ENCODE assay signal across 27 cellular contexts in the genomic region with DNA sequence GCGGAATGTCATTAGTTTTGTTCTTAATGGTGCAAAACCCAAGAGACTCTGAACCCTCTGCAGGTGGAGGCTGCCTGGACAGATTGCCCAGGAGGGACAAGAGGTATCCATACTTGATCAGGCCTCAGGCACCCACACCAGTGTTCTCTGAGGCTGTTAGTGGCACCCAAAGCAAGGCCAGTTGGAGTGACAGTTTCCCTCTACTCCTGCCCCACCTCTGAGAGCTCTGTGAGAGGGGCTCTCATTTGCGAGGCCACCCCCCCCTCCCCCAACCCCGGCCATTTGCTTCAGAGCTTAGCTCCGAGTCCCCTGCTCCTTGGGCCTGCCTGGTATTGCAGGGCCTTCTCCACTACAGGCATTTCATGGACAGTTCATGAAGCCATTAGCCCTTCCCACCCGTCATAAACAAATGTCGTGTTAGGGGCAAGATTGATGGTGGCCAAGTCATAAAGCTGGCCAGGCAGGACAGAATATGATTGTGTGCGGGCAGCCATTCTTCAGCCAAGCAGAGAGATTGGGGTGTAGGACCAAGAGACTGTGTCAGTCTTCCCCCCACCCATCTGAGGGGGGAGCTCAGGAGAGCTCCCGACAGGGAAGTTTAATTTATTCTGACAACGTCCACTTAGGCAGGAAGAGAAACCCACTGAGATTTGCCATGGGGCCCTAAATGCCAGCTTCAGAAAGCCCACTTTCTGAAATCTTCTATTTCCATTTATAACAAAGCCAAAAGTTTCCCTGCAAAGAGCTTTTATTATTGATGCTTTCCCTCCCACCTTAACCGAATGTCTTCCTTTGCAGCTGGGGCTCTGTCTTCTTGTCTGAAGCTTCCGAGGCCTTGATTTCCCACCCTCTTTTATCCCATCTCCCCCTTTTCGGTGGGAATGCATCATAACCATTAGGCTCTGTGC. TPM values are rescaled to one million over a fixed set of nuclear protein-coding genes. Genes with fewer than 3 reads are reported as not detected.
DNase-seq lines count a peak whose midpoint lies in the region; ATAC-seq and TF ChIP-seq lines count a peak whose summit lies in the region.
"Had no signal": no experiment of that assay in that cellular context is flagged by ENCODE, and none has a peak within 500 bp of the region (broad histone marks: within the 10 kb centered on the region; RNA-seq: fewer than 3 reads in every experiment).

No MANE protein-coding gene starts in this region.

- H3K27me3 ChIP-seq in AG04450 (ENCODE audit: control insufficient read depth, insufficient read depth, low read length) (peaks cover 10% of the 10 kb centered on the region), prostate gland (replicated peaks; ENCODE audit: insufficient read depth) (peaks cover 8% of the 10 kb centered on the region), left ventricle myocardium inferior (ENCODE audit: low read depth) (peaks cover 100% of the 10 kb centered on the region)

- H3K36me3 Mint-ChIP-seq in chondrocyte (ENCODE audit: low read depth), result peaks cover 31% of the 10 kb centered on the region
- H3K36me3 Mint-ChIP-seq: natural killer cell had no signal

- intact Hi-C loops in prostate gland (cut with DNase I), result no loop called here
- intact Hi-C loops in left ventricle myocardium inferior (cut with micrococcal nuclease), result no loop called here
- intact Hi-C loops in left cardiac atrium (cut with DNase I), result no loop called here

- H3K9me3 ChIP-seq in AG04450 (ENCODE audit: control insufficient read depth, insufficient read depth, low read length) (peaks cover 26% of the 10 kb centered on the region), prostate gland (no peaks in the 10 kb centered on the region), left ventricle myocardium inferior (replicated peaks) (no peaks in the 10 kb centered on the region)
- H3K9me3 ChIP-seq: adrenal gland, gastrocnemius medialis had no signal

- H3K4me3 ChIP-seq in AG04450 (ENCODE audit: low read depth, low read length) (no peak overlapping the region), prostate gland (no peak overlapping the region), left ventricle myocardium inferior (no peak overlapping the region)
- H3K4me3 ChIP-seq: adrenal gland, gastrocnemius medialis, GM12878 had no signal

- peak overlapping the region; percentile 83 for H3K27ac Mint-ChIP-seq in chondrocyte (ENCODE audit: unreplicated experiment)
- H3K27ac Mint-ChIP-seq: activated B cell treated with CpG ODN at 0.5 μM for 24 hours; activated CD4-positive, alpha-beta memory T cell treated with anti-CD3 and anti-CD28 coated beads, Interleukin-2, amount 10 ng/mL, durations not matched to agents 7 days and 5 days; natural killer cell had no signal

- POLR2A ChIA-PET in AG04450 (lab: Yijun Ruan, JAX), result interaction anchor here (0.7 kb wide), 1 partner anchor 516 kb away, joined by 3 read pairs; no protein-coding TSS in a partner anchor

- H3K4me1 ChIP-seq in prostate gland (replicated peaks) (no peaks in the 10 kb centered on the region), left ventricle myocardium inferior (peaks cover 46% of the 10 kb centered on the region)

- 79% methylated on average over 12 of the region's 12 CpGs for WGBS in prostate gland

- DNase-seq in AG04450 (ENCODE audit: low read depth, low spot score) (no peak), chondrocyte (ENCODE audit: low spot score) (no peak), kidney glomerular epithelial cell (lab: John Stamatoyannopoulos, UW) (peak; percentile 64), prostate gland (ENCODE audit: low spot score) (no peak), NCI-H1694 treated with DMSO at 0.1 percent for 48 hours (lab: John Stamatoyannopoulos, UW) (no peak), left ventricle myocardium inferior (no peak), left cardiac atrium (no peak)
- DNase-seq: 8988T; activated B cell treated with CpG ODN at 0.5 μM for 24 hours; activated CD4-positive, alpha-beta memory T cell treated with anti-CD3 and anti-CD28 coated beads, Interleukin-2, amount 10 ng/mL, durations not matched to agents 7 days and 5 days; activated naive CD4-positive, alpha-beta T cell; activated T-cell treated with anti-CD3 and anti-CD28 coated beads for 4 hours; adrenal gland; AML-193; CD8-positive, alpha-beta memory T cell; DMS79; gastrocnemius medialis; hippocampal formation; midbrain; MV-4-11; natural killer cell; NCI-H187; substantia nigra; T1000 had no signal

- H3K27ac ChIP-seq in AG04450 (ENCODE audit: low read depth, low read length), result peak overlapping the region; percentile 21
- peak overlapping the region; percentile 59 to 61 for H3K27ac ChIP-seq in prostate gland
- H3K27ac ChIP-seq in left ventricle myocardium inferior (replicated peaks), result no peak overlapping the region
- H3K27ac ChIP-seq: gastrocnemius medialis had no signal

- CTCF ChIA-PET in AG04450 (lab: Charles Lee), result interaction anchor here (0.9 to 1.0 kb wide), 3 partner anchors 14 to 487 kb away, joined by 3 to 5 read pairs (median 3); no protein-coding TSS in a partner anchor

- no peaks in the 10 kb centered on the region for H3K9me3 Mint-ChIP-seq in chondrocyte (ENCODE audit: low read depth)
- H3K9me3 Mint-ChIP-seq: activated B cell treated with CpG ODN at 0.5 μM for 24 hours; activated CD4-positive, alpha-beta memory T cell treated with anti-CD3 and anti-CD28 coated beads, Interleukin-2, amount 10 ng/mL, durations not matched to agents 7 days and 5 days; natural killer cell had no signal

- no peak for TF ChIP-seq CTCF in AG04450 (IDR thresholded peaks at IDR 0.05; ENCODE audit: low read depth, low read length)
- TF ChIP-seq CTCF in chondrocyte (IDR thresholded peaks at IDR 0.05), result no peak
- no peak for TF ChIP-seq CTCF in prostate gland (IDR thresholded peaks at IDR 0.05)
- no peak for TF ChIP-seq CTCF in left ventricle myocardium inferior (IDR thresholded peaks at IDR 0.05; ENCODE audit: borderline replicate concordance)

- H3K27me3 Mint-ChIP-seq in chondrocyte (ENCODE audit: low read depth), result no peaks in the 10 kb centered on the region

- H3K4me3 Mint-ChIP-seq in chondrocyte (ENCODE audit: unreplicated experiment), result peak overlapping the region; percentile 75
- H3K4me3 Mint-ChIP-seq: activated B cell treated with CpG ODN at 0.5 μM for 24 hours; activated CD4-positive, alpha-beta memory T cell treated with anti-CD3 and anti-CD28 coated beads, Interleukin-2, amount 10 ng/mL, durations not matched to agents 7 days and 5 days; CD8-positive, alpha-beta memory T cell; natural killer cell had no signal

- no peak for TF ChIP-seq POLR2A in prostate gland (IDR thresholded peaks at IDR 0.05)

- ATAC-seq in HG02759 (IDR thresholded peaks at IDR 0.05; ENCODE audit: unreplicated experiment) (no peak), left cardiac atrium (no peak)
- ATAC-seq: esophagus mucosa, gastrocnemius medialis, GM12878, natural killer cell had no signal

- peaks cover 44% of the 10 kb centered on the region for H3K4me1 Mint-ChIP-seq in chondrocyte (ENCODE audit: low read depth)

- H3K36me3 ChIP-seq in prostate gland (no peaks in the 10 kb centered on the region), left ventricle myocardium inferior (no peaks in the 10 kb centered on the region)
- H3K36me3 ChIP-seq: adrenal gland, gastrocnemius medialis had no signal

RNA-seq across cellular contexts. Expression of gene FOXC1, which starts 7.1 kb away (rescaled TPM):
- polyA plus RNA-seq in AG04450 (2011; rRNA removed), result 3.0 and 3.7 TPM in 2 replicates
- 2.5 and 2.8 TPM in 2 replicates for polyA minus RNA-seq in AG04450 (2011; rRNA and poly(A)+ RNA removed)
- 84.2 to 125 TPM (median 84.4 TPM) in 3 replicates for total RNA-seq in chondrocyte
- total RNA-seq in prostate gland, result 10 to 100 TPM in 1 of 2 donors, 1 to 10 TPM in 1; 9.2 to 11.2 TPM
- total RNA-seq in left ventricle myocardium inferior, result 7.1 TPM
- total RNA-seq in left cardiac atrium, result 10 to 100 TPM in 1 of 2 donors, 1 to 10 TPM in 1; 5.5 to 25.9 TPM
- total RNA-seq: CD8-positive, alpha-beta memory T cell had no signal
- polyA plus RNA-seq: CD8-positive, alpha-beta memory T cell had no signal
